In the genomic region with DNA sequence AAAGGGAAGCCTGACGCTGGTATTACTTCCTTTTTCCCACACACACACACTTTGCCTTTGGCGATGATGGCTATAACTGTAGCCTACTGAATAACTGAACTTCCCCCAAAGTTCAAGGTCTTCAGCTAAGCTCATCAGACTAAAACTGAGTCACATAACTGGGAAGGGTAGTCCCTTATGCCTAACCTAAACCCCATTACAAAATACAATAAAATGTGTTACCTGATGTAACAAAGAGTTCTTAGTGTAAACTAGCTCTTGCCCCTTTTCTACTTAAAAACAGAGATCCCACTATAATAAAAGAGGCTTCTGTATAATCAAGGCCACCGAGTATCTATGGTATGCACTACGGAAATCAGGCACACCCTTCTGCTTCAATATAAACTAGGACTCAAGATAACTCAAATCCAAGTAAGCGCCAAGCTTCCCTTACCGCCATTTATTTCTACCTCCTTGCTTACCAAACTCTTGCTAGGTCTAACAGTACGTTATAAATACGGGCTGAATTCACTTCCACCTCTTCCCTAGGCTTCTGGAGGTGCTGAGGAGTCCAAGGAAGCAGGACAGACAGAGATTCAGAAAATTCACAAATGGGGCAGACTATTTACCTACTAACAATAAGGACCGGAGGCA, we compare ENCODE assay signal across 8 cellular contexts. TPM values are rescaled to one million over a fixed set of nuclear protein-coding genes. Genes with fewer than 3 reads are reported as not detected.
DNase-seq lines count a peak whose midpoint lies in the region; ATAC-seq and TF ChIP-seq lines count a peak whose summit lies in the region.

No MANE protein-coding gene starts in this region.

- intact Hi-C loops in ascending aorta (cut with DNase I) = no loop called here

- DNase-seq in ELF-1 (ENCODE audit: low read depth, low spot score) = peak; percentile 30
- peak; percentile 82 for DNase-seq in MV-4-11 (lab: John Stamatoyannopoulos, UW)
- no peak for DNase-seq in ascending aorta (ENCODE audit: low spot score in 2 of 2)
- DNase-seq in kidney glomerular epithelial cell (lab: John Stamatoyannopoulos, UW) = peak; percentile 26
- no peak for DNase-seq in HuH-7.5 (ENCODE audit: low spot score)

- H3K27me3 ChIP-seq in ascending aorta (no peaks in the 10 kb centered on the region), subcutaneous abdominal adipose tissue (ENCODE audit: control insufficient read depth in 5 of 5, insufficient read depth in 4 of 5, low read length in 5 of 5) (no peaks in the 10 kb centered on the region)

- no peak for TF ChIP-seq CTCF in ascending aorta (IDR thresholded peaks at IDR 0.05)

- H3K4me3 ChIP-seq in ascending aorta (peak overlapping the region; percentile 91 to 93), subcutaneous abdominal adipose tissue (ENCODE audit: low read depth in 1 of 5, low read length in 5 of 5) (peak overlapping the region; percentile 67 to 95 (median 87))

- peak overlapping the region; percentile 94 to 99 for H3K27ac ChIP-seq in ascending aorta
- peak overlapping the region; percentile 98 for H3K27ac ChIP-seq in subcutaneous abdominal adipose tissue (ENCODE audit: low read depth, low read length)

- peak overlapping the region; percentile 51 to 90 (median 77) for H3K9ac ChIP-seq in subcutaneous abdominal adipose tissue (ENCODE audit: low read length in 5 of 5)

- no peaks in the 10 kb centered on the region for H3K9me3 ChIP-seq in ascending aorta
- no peaks in the 10 kb centered on the region for H3K9me3 ChIP-seq in subcutaneous abdominal adipose tissue (ENCODE audit: control insufficient read depth in 5 of 5, low read length in 5 of 5)

- no peaks in the 10 kb centered on the region for H3K36me3 ChIP-seq in ascending aorta
- peaks cover 0 to 4% (median 3%) of the 10 kb centered on the region in 5 donors for H3K36me3 ChIP-seq in subcutaneous abdominal adipose tissue (ENCODE audit: control insufficient read depth in 5 of 5, insufficient read depth in 5 of 5, low read length in 5 of 5)

- ATAC-seq in HG03108 (IDR thresholded peaks at IDR 0.05; ENCODE audit: unreplicated experiment) (no peak), HG02571 (IDR thresholded peaks at IDR 0.05; ENCODE audit: unreplicated experiment) (no peak)

- H3K4me1 ChIP-seq in ascending aorta (peaks cover 0 to 15% of the 10 kb centered on the region in 2 donors), subcutaneous abdominal adipose tissue (ENCODE audit: control insufficient read depth in 5 of 5, insufficient read depth in 5 of 5, low read length in 5 of 5) (peaks cover 4 to 42% (median 39%) of the 10 kb centered on the region in 5 donors)

RNA-seq across cellular contexts. Expression of a gene that starts 2.4 kb away (rescaled TPM):
- 81.4 TPM for total RNA-seq in ascending aorta

Comparison
In these comparisons a context has a peak if more than half of its experiments do, and no peak if none do; other contexts are left out.
1. DNase-seq: peak in ELF-1 (single experiment), MV-4-11 (single experiment) and kidney glomerular epithelial cell (single experiment); none in ascending aorta (0 of 2) and HuH-7.5 (single experiment).